Comparison of ENCODE assay signal across 1 cellular context in genomic region chr18:67219821-67220220, GRCh38.
TF ChIP-seq lines count a peak whose summit lies in the region.

No MANE protein-coding gene starts in this region.

TF ChIP-seq in GM23338, 12 proteins besides CTCF, POLR2A, EP300 and RAD21 (continued from another document):
- TF ChIP-seq ZNF462 (CRISPR knock-in tag; IDR thresholded peaks at IDR 0.05) (no peak), EZH2 (IDR thresholded peaks at IDR 0.05; ENCODE audit: low read depth, unreplicated experiment) (no peak), EZH2phosphoT487 (IDR thresholded peaks at IDR 0.05; ENCODE audit: unreplicated experiment) (no peak)
